8 cellular contexts compared by ENCODE assay signal in the genomic region with DNA sequence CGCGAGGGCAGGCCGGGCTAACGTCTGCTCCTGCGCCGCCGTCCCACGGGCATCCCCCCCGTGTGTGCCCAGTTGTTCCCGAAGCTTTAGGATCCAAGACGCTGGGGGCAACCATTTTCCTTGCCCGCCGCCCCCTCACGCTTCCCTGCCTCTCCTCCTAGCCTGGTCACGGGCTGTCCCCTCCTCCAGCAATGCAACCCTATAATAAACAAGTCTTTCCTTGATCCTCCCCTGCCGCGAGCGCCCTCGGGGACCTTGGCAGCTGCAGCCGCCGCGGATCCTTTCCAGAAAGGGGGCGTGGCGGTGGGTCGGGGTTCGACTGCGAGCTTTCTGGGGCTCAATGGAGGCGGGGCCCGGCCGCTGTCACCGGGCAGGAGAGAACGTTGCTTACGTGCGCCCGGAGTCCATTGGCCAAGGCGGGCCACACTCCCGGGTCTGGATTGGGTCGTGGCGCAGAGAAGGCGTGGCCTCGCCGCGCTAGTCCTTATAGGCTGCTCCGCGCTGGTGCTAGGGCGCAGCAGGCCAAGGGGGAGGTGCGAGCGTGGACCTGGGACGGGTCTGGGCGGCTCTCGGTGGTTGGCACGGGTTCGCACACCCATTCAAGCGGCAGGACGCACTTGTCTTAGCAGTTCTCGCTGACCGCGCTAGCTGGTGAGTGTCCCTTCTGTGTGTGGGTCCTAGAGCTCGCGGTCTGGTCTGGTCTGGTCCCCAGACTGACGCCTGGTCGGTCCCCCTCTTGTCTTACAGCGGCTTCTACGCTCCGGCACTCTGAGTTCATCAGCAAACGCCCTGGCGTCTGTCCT. TPM values are rescaled to one million over a fixed set of nuclear protein-coding genes. Genes with fewer than 3 reads are reported as not detected.
DNase-seq lines count a peak whose midpoint lies in the region; ATAC-seq, FAIRE-seq and TF ChIP-seq lines count a peak whose summit lies in the region.

A gene with protein sequence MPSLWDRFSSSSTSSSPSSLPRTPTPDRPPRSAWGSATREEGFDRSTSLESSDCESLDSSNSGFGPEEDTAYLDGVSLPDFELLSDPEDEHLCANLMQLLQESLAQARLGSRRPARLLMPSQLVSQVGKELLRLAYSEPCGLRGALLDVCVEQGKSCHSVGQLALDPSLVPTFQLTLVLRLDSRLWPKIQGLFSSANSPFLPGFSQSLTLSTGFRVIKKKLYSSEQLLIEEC (plus strand): TSS at position 515 of the 803 bp plus-strand sequence. CDS start 293 bp downstream, outside the sequence.

- H3K4me3 Mint-ChIP-seq in Calu3 (ENCODE audit: low read depth, unreplicated experiment) (peak within 1 kb of the TSS; percentile 95), mesothelial cell of epicardium (peak within 1 kb of the TSS; percentile 93)

- peak within 1 kb of the TSS; percentile 85 for H3K9ac ChIP-seq in HUES64 (ENCODE audit: low read depth, low read length)
- H3K9ac ChIP-seq in OCI-LY1 (ENCODE audit: low read length), result peak within 1 kb of the TSS; percentile 92

- H3K79me2 ChIP-seq in OCI-LY1 (ENCODE audit: insufficient read depth, low read length), result no peaks in the 10 kb centered on the region

- intact Hi-C loops in Calu3 (cut with micrococcal nuclease; ENCODE audit: unreplicated experiment), result loop anchor here (1.0 to 2.0 kb wide), 2 partner anchors 10 to 29 kb away; no protein-coding TSS in a partner anchor

- DNase-seq in Calu3 (peak; percentile 100), mesothelial cell of epicardium (ENCODE audit: low spot score in 2 of 2, unreplicated experiment in 2 of 2) (peak; percentile 93 to 97)
- peak; percentile 97 for DNase-seq in activated CD8-positive, alpha-beta memory T cell treated with anti-CD3 and anti-CD28 coated beads, Interleukin-2, amount 50 U/mL, for 4 hours
- peak; percentile 99 for DNase-seq in stimulated activated CD8-positive, alpha-beta memory T cell treated with anti-CD3 and anti-CD28 coated beads, Interleukin-15, amount 100 ng/mL, for 48 hours (ENCODE audit: low read depth in 2 of 2)

- H3F3A ChIP-seq in OCI-LY1 (ENCODE audit: insufficient read depth, low read length), result peaks cover 9% of the 10 kb centered on the region; the same call in 1 of the 2 replicates

- H3K27me3 Mint-ChIP-seq in Calu3 (ENCODE audit: unreplicated experiment) (no peaks in the 10 kb centered on the region), mesothelial cell of epicardium (ENCODE audit: low read depth) (no peaks in the 10 kb centered on the region)

- no peak within 1 kb of the TSS for H2AFZ ChIP-seq in OCI-LY1 (ENCODE audit: low read length)

- H3K27me3 ChIP-seq in HUES64 (ENCODE audit: insufficient read depth, low read length) (no peaks in the 10 kb centered on the region), OCI-LY1 (ENCODE audit: insufficient read depth, low read length) (no peaks in the 10 kb centered on the region)

- H3K9me2 ChIP-seq in OCI-LY1 (ENCODE audit: low read depth, low read length), result no peaks in the 10 kb centered on the region

- peaks cover 62% of the 10 kb centered on the region for H3K4me1 Mint-ChIP-seq in Calu3 (ENCODE audit: low read depth, unreplicated experiment)
- peaks cover 45% of the 10 kb centered on the region for H3K4me1 Mint-ChIP-seq in mesothelial cell of epicardium

- peak within 1 kb of the TSS; percentile 99 for H3K27ac Mint-ChIP-seq in Calu3 (ENCODE audit: unreplicated experiment)
- H3K27ac Mint-ChIP-seq in mesothelial cell of epicardium, result peak within 1 kb of the TSS; percentile 97

- peak within 1 kb of the TSS; percentile 95 for H3K27ac ChIP-seq in HUES64 (ENCODE audit: low read depth, low read length)
- peak within 1 kb of the TSS; percentile 92 for H3K27ac ChIP-seq in OCI-LY1 (ENCODE audit: low read depth, low read length, poor library complexity, severe bottlenecking)

- peaks cover 14% of the 10 kb centered on the region for H3K36me3 ChIP-seq in HUES64 (ENCODE audit: insufficient read depth, low read length)
- peaks cover 25% of the 10 kb centered on the region for H3K36me3 ChIP-seq in OCI-LY1 (ENCODE audit: insufficient read depth, low read length)

- H3K4me1 ChIP-seq in HUES64 (ENCODE audit: insufficient read depth, low read length), result peaks cover 12% of the 10 kb centered on the region
- peaks cover 29% of the 10 kb centered on the region for H3K4me1 ChIP-seq in OCI-LY1 (ENCODE audit: insufficient read depth, low read length, severe bottlenecking)

- TF ChIP-seq CTCF in Calu3 (IDR thresholded peaks at IDR 0.05; ENCODE audit: unreplicated experiment), result no peak
- no peak for TF ChIP-seq CTCF in OCI-LY1 (IDR thresholded peaks at IDR 0.05; ENCODE audit: low read length)
- no peak for TF ChIP-seq CTCF in mesothelial cell of epicardium (IDR thresholded peaks at IDR 0.05; ENCODE audit: unreplicated experiment)

- WGBS in HUES64, result under 1% methylated on average over 67 of the region's 67 CpGs

- FAIRE-seq in endometrium (lab: Jason Lieb, UNC), result peak; percentile 93

- CTCF ChIA-PET in Calu3 (lab: Charles Lee), result interaction anchor here (0.6 to 4.9 kb wide), 13 partner anchors 9 to 147 kb away, joined by 3 to 34 read pairs (median 5); a partner anchor contains a TSS

- no TSS peak for BruUV-seq in Calu3 (replicated peaks; lab: Mats Ljungman, UMichigan)

- no peaks in the 10 kb centered on the region for H3K9me3 ChIP-seq in HUES64 (ENCODE audit: insufficient read depth, low read depth, low read length)
- H3K9me3 ChIP-seq in OCI-LY1 (ENCODE audit: low read length), result no peaks in the 10 kb centered on the region

- H3K4me3 ChIP-seq in HUES64 (ENCODE audit: low read length), result peak within 1 kb of the TSS; percentile 82
- peak within 1 kb of the TSS; percentile 87 for H3K4me3 ChIP-seq in OCI-LY1 (ENCODE audit: low read depth, low read length, poor library complexity, severe bottlenecking)

- H3K9me3 Mint-ChIP-seq in Calu3 (ENCODE audit: low read depth, unreplicated experiment), result no peaks in the 10 kb centered on the region
- no peaks in the 10 kb centered on the region for H3K9me3 Mint-ChIP-seq in mesothelial cell of epicardium

- no peaks in the 10 kb centered on the region for H4K20me1 ChIP-seq in OCI-LY1 (ENCODE audit: insufficient read depth, low read length)

- peak within 1 kb of the TSS; percentile 84 for H3K4me2 ChIP-seq in OCI-LY1 (ENCODE audit: low read length)

- peak; percentile 65 for ATAC-seq in GM21447 (IDR thresholded peaks at IDR 0.05; ENCODE audit: unreplicated experiment)

- H3K36me3 Mint-ChIP-seq in Calu3 (ENCODE audit: insufficient read depth, unreplicated experiment), result peaks cover 76% of the 10 kb centered on the region
- peaks cover 8% of the 10 kb centered on the region for H3K36me3 Mint-ChIP-seq in mesothelial cell of epicardium

RNA-seq across cellular contexts. Expression of the gene that starts here (rescaled TPM):
- total RNA-seq in Calu3 (2022), result 294 and 326 TPM in 2 replicates
- polyA plus RNA-seq in HUES64 (2013, experiment 1 of 2), result 23.1 TPM
- 25.9 TPM for polyA plus RNA-seq in HUES64 (2013, experiment 2 of 2)
- total RNA-seq in mesothelial cell of epicardium, result 61.6 to 62.5 TPM (median 61.9 TPM) in 3 replicates

Comparison
In these comparisons a context has a peak if more than half of its experiments do, and no peak if none do; other contexts are left out.
1. Peak in every context shown above with its lines: DNase-seq, ATAC-seq, H3K4me3 ChIP-seq and H3K27ac ChIP-seq.